In genomic region chr17:82943751-82944150, GRCh38 we compare ENCODE assay signal across 15 cellular contexts.
DNase-seq lines count a peak whose midpoint lies in the region; ATAC-seq and TF ChIP-seq lines count a peak whose summit lies in the region.
"Had no signal": no experiment of that assay in that cellular context is flagged by ENCODE, and none has a peak within 500 bp of the region (broad histone marks: within the 10 kb centered on the region; RNA-seq: fewer than 3 reads in every experiment).

No MANE protein-coding gene starts in this region.

- 92 to 98% methylated on average over 8 of the region's 8 CpGs for WGBS in heart right ventricle, 2 donors

- peaks cover 0 to 74% (median 54%) of the 10 kb centered on the region in 9 donors for H3K36me3 ChIP-seq in heart right ventricle
- peaks cover 51% of the 10 kb centered on the region for H3K36me3 ChIP-seq in lower lobe of right lung
- H3K36me3 ChIP-seq in naive thymus-derived CD4-positive, alpha-beta T cell (ENCODE audit: control insufficient read depth in 2 of 3, insufficient read depth in 3 of 3, low read length in 3 of 3), result peaks cover 7 to 67% (median 18%) of the 10 kb centered on the region in 3 experiments

- H3K4me1 Mint-ChIP-seq in stimulated activated naive B cell treated with anti-CD40 and anti-IgM and Interleukin-4, amounts not matched to agents 10 μg/mL and 1 μg/mL and 100 μg/mL, for 72 hours, result peaks cover 0 to 2% of the 10 kb centered on the region in 2 donors
- H3K4me1 Mint-ChIP-seq in naive thymus-derived CD4-positive, alpha-beta T cell, result peaks cover 0 to 4% (median 0%) of the 10 kb centered on the region in 7 donors

- CTCF ChIA-PET in naive thymus-derived CD4-positive, alpha-beta T cell (lab: Charles Lee), result no interaction called here

- DNase-seq in Right ventricle myocardium superior, result peak; percentile 9
- DNase-seq in heart right ventricle, result no peak
- peak in 6 of 10 donors; percentile 5 to 26 (median 16) for DNase-seq in dorsolateral prefrontal cortex
- DNase-seq in lower lobe of right lung, result peak; percentile 17
- DNase-seq in stimulated activated naive B cell treated with anti-CD40 and anti-IgM and Interleukin-4, amounts not matched to agents 10 μg/mL and 1 μg/mL and 100 μg/mL, for 72 hours, result no peak
- no peak for DNase-seq in naive thymus-derived CD4-positive, alpha-beta T cell
- DNase-seq in NCI-H146 (lab: John Stamatoyannopoulos, UW), result no peak
- DNase-seq: AML-193; CD4-positive, CD25-positive, alpha-beta regulatory T cell; HCEC 1CT; MG63; NCI-H1105 treated with DMSO at 0.1 percent for 48 hours; NCI-H1930; NCI-H524 had no signal

- no peak overlapping the region for H3K4me3 ChIP-seq in heart right ventricle
- no peak overlapping the region for H3K4me3 ChIP-seq in dorsolateral prefrontal cortex
- H3K4me3 ChIP-seq in lower lobe of right lung, result no peak overlapping the region
- no peak overlapping the region for H3K4me3 ChIP-seq in naive thymus-derived CD4-positive, alpha-beta T cell (ENCODE audit: low read length)
- H3K4me3 ChIP-seq: MG63 had no signal

- no peak overlapping the region for H3K4me3 Mint-ChIP-seq in stimulated activated naive B cell treated with anti-CD40 and anti-IgM and Interleukin-4, amounts not matched to agents 10 μg/mL and 1 μg/mL and 100 μg/mL, for 72 hours
- H3K4me3 Mint-ChIP-seq in naive thymus-derived CD4-positive, alpha-beta T cell, result no peak overlapping the region
- H3K4me3 Mint-ChIP-seq: CD4-positive, CD25-positive, alpha-beta regulatory T cell had no signal

- POLR2A ChIA-PET in naive thymus-derived CD4-positive, alpha-beta T cell (lab: Charles Lee), result no interaction called here

- no peaks in the 10 kb centered on the region for H3K27me3 ChIP-seq in heart right ventricle
- H3K27me3 ChIP-seq in dorsolateral prefrontal cortex, result no peaks in the 10 kb centered on the region
- no peaks in the 10 kb centered on the region for H3K27me3 ChIP-seq in lower lobe of right lung (ENCODE audit: low read depth)
- H3K27me3 ChIP-seq in naive thymus-derived CD4-positive, alpha-beta T cell (ENCODE audit: control insufficient read depth in 2 of 2, insufficient read depth in 2 of 2, low read length in 2 of 2), result no peaks in the 10 kb centered on the region
- H3K27me3 ChIP-seq: MG63 had no signal

- no peak for TF ChIP-seq CTCF in heart right ventricle (IDR thresholded peaks at IDR 0.05)
- no peak for TF ChIP-seq CTCF in dorsolateral prefrontal cortex (IDR thresholded peaks at IDR 0.05 in 54 of 56, conservative IDR thresholded peaks at IDR 0.05 in 2 of 56; ENCODE audit: low read depth in 1 of 56, partially characterized antibody in 56 of 56)
- TF ChIP-seq CTCF in lower lobe of right lung (IDR thresholded peaks at IDR 0.05), result no peak

- H3K9me3 Mint-ChIP-seq in stimulated activated naive B cell treated with anti-CD40 and anti-IgM and Interleukin-4, amounts not matched to agents 10 μg/mL and 1 μg/mL and 100 μg/mL, for 72 hours, result peaks cover 31 to 32% of the 10 kb centered on the region in 2 donors
- H3K9me3 Mint-ChIP-seq in naive thymus-derived CD4-positive, alpha-beta T cell, result peaks cover 16 to 52% (median 29%) of the 10 kb centered on the region in 11 donors

- H3K27ac Mint-ChIP-seq in stimulated activated naive B cell treated with anti-CD40 and anti-IgM and Interleukin-4, amounts not matched to agents 10 μg/mL and 1 μg/mL and 100 μg/mL, for 72 hours, result peak overlapping the region; percentile 37
- no peak overlapping the region for H3K27ac Mint-ChIP-seq in naive thymus-derived CD4-positive, alpha-beta T cell

- no peaks in the 10 kb centered on the region for H3K4me1 ChIP-seq in heart right ventricle
- H3K4me1 ChIP-seq in lower lobe of right lung, result peaks cover 7% of the 10 kb centered on the region
- no peaks in the 10 kb centered on the region for H3K4me1 ChIP-seq in naive thymus-derived CD4-positive, alpha-beta T cell (ENCODE audit: control insufficient read depth in 2 of 2, insufficient read depth in 2 of 2, low read length in 2 of 2)

- no peak overlapping the region for H3K27ac ChIP-seq in heart right ventricle
- H3K27ac ChIP-seq in dorsolateral prefrontal cortex, result no peak overlapping the region
- H3K27ac ChIP-seq in lower lobe of right lung, result no peak overlapping the region
- H3K27ac ChIP-seq in naive thymus-derived CD4-positive, alpha-beta T cell (ENCODE audit: low read depth, low read length), result no peak overlapping the region

- intact Hi-C loops in Right ventricle myocardium superior (cut with DNase I), result no loop called here
- intact Hi-C loops in heart right ventricle (cut with DNase I), result no loop called here
- intact Hi-C loops in dorsolateral prefrontal cortex (cut with DNase I), result no loop called here
- intact Hi-C loops in lower lobe of right lung (cut with DNase I), result no loop called here
- intact Hi-C loops in naive thymus-derived CD4-positive, alpha-beta T cell (cut with micrococcal nuclease), result no loop called here

- no peak for ATAC-seq in Right ventricle myocardium superior (ENCODE audit: poor library complexity)
- ATAC-seq in heart right ventricle, result no peak
- no peak for ATAC-seq in lower lobe of right lung
- ATAC-seq in stimulated activated naive B cell treated with anti-CD40 and anti-IgM and Interleukin-4, amounts not matched to agents 10 μg/mL and 1 μg/mL and 100 μg/mL, for 72 hours (replicated peaks), result no peak
- ATAC-seq in GM21529 (IDR thresholded peaks at IDR 0.05; ENCODE audit: unreplicated experiment), result no peak
- no peak for ATAC-seq in naive thymus-derived CD4-positive, alpha-beta T cell

- peaks cover 80 to 90% of the 10 kb centered on the region in 2 donors for H3K36me3 Mint-ChIP-seq in stimulated activated naive B cell treated with anti-CD40 and anti-IgM and Interleukin-4, amounts not matched to agents 10 μg/mL and 1 μg/mL and 100 μg/mL, for 72 hours
- peaks cover 55 to 83% (median 69%) of the 10 kb centered on the region in 5 donors for H3K36me3 Mint-ChIP-seq in naive thymus-derived CD4-positive, alpha-beta T cell

- peaks cover 0 to 51% (median 26%) of the 10 kb centered on the region in 11 donors for H3K9me3 ChIP-seq in heart right ventricle
- peaks cover 27% of the 10 kb centered on the region for H3K9me3 ChIP-seq in lower lobe of right lung
- peaks cover 0 to 28% (median 0%) of the 10 kb centered on the region in 3 experiments for H3K9me3 ChIP-seq in naive thymus-derived CD4-positive, alpha-beta T cell (ENCODE audit: control insufficient read depth in 2 of 3, low read length in 3 of 3)

- no peaks in the 10 kb centered on the region for H3K27me3 Mint-ChIP-seq in stimulated activated naive B cell treated with anti-CD40 and anti-IgM and Interleukin-4, amounts not matched to agents 10 μg/mL and 1 μg/mL and 100 μg/mL, for 72 hours
- no peaks in the 10 kb centered on the region for H3K27me3 Mint-ChIP-seq in naive thymus-derived CD4-positive, alpha-beta T cell
- H3K27me3 Mint-ChIP-seq: CD4-positive, CD25-positive, alpha-beta regulatory T cell had no signal

Comparison
In these comparisons a context has a peak if more than half of its experiments do, and no peak if none do; other contexts are left out.
1. DNase-seq: peak in Right ventricle myocardium superior (single experiment), dorsolateral prefrontal cortex (6 of 10) and lower lobe of right lung (single experiment); none in heart right ventricle (0 of 2), stimulated activated naive B cell treated with anti-CD40 and anti-IgM and Interleukin-4, amounts not matched to agents 10 μg/mL and 1 μg/mL and 100 μg/mL, for 72 hours (single experiment), naive thymus-derived CD4-positive, alpha-beta T cell (0 of 9) and NCI-H146 (single experiment).